In the genomic region with DNA sequence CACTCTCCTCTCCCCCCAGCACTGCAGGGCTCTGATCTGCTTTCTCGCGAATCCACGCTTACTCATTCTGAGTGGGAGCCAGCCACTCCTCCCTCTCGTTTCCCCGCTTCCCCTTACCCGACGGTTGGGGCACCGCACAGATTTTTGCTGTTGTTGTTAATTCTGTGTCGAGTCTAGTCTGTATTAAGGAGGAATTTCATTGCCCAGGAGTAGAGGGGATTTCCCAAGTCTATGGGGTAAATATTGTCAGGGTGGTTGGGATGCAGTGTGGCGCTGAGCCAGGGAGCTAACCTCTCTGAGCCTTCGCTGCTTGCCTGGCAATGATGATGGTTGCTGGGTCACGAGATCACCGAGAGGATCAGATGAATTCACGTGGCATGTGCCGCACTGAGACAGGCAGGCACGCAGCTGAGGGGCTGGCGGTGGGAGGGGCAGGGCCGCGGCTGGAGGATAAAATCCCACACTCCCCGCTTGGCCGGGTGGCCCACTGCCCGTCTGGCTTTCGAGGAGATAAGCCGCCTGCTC, we compare ENCODE assay signal across 8 cellular contexts. TPM values are rescaled to one million over a fixed set of nuclear protein-coding genes. Genes with fewer than 3 reads are reported as not detected.
DNase-seq lines count a peak whose midpoint lies in the region; ATAC-seq and TF ChIP-seq lines count a peak whose summit lies in the region.

No MANE protein-coding gene starts in this region.

- no peaks in the 10 kb centered on the region for H3K36me3 ChIP-seq in osteoblast (ENCODE audit: insufficient read depth, low read length)

- DNase-seq in AG08396 (ENCODE audit: low spot score) (peak; percentile 69), NCI-H2171 treated with DMSO at 0.1 percent for 48 hours (lab: John Stamatoyannopoulos, UW) (peak; percentile 72), endothelial cell (ENCODE audit: low spot score) (no peak), osteoblast (ENCODE audit: insufficient read length, low spot score, missing footprints) (peak; percentile 85), GDM1 (lab: John Stamatoyannopoulos, UW) (no peak), GM13977 (ENCODE audit: low spot score) (no peak)
- DNase-seq in central memory CD4-positive, alpha-beta T cell = no peak
- no peak for DNase-seq in naive thymus-derived CD8-positive, alpha-beta T cell

- peak overlapping the region; percentile 13 for H3K27ac Mint-ChIP-seq in endothelial cell (ENCODE audit: unreplicated experiment)
- peak overlapping the region in 3 of 10 donors; percentile 11 to 61 (median 56) for H3K27ac Mint-ChIP-seq in naive thymus-derived CD8-positive, alpha-beta T cell

- H3K36me3 Mint-ChIP-seq in endothelial cell (ENCODE audit: low read depth, unreplicated experiment) = no peaks in the 10 kb centered on the region
- peaks cover 0 to 4% (median 4%) of the 10 kb centered on the region in 3 donors for H3K36me3 Mint-ChIP-seq in naive thymus-derived CD8-positive, alpha-beta T cell

- peaks cover 10% of the 10 kb centered on the region for H3K27me3 Mint-ChIP-seq in endothelial cell (ENCODE audit: unreplicated experiment)
- H3K27me3 Mint-ChIP-seq in naive thymus-derived CD8-positive, alpha-beta T cell = no peaks in the 10 kb centered on the region

- H3K4me1 ChIP-seq in osteoblast (ENCODE audit: insufficient read depth, low read length) = peaks cover 52% of the 10 kb centered on the region

- peak overlapping the region; percentile 60 for H3K27ac ChIP-seq in osteoblast (ENCODE audit: low read depth, low read length)

- peaks cover 16% of the 10 kb centered on the region for H3K4me1 Mint-ChIP-seq in endothelial cell (ENCODE audit: unreplicated experiment)
- H3K4me1 Mint-ChIP-seq in naive thymus-derived CD8-positive, alpha-beta T cell = peaks cover 34 to 85% (median 69%) of the 10 kb centered on the region in 4 donors

- no peak overlapping the region for H2AFZ ChIP-seq in osteoblast (ENCODE audit: low read length)

- POLR2A ChIA-PET in naive thymus-derived CD8-positive, alpha-beta T cell (lab: Charles Lee) = no interaction called here

- H3K4me3 ChIP-seq in osteoblast (ENCODE audit: insufficient read depth, low read length) = no peak overlapping the region

- H3K79me2 ChIP-seq in osteoblast (ENCODE audit: insufficient read depth, low read length) = peaks cover 96% of the 10 kb centered on the region

- H4K20me1 ChIP-seq in osteoblast (ENCODE audit: insufficient read depth, low read length) = peaks cover 74% of the 10 kb centered on the region

- ATAC-seq in naive thymus-derived CD8-positive, alpha-beta T cell = no peak

- no peaks in the 10 kb centered on the region for H3K9me3 Mint-ChIP-seq in endothelial cell (ENCODE audit: unreplicated experiment)
- no peaks in the 10 kb centered on the region for H3K9me3 Mint-ChIP-seq in naive thymus-derived CD8-positive, alpha-beta T cell

- TF ChIP-seq CTCF in endothelial cell (IDR thresholded peaks at IDR 0.05; ENCODE audit: unreplicated experiment) (no peak), osteoblast (IDR thresholded peaks at IDR 0.05; ENCODE audit: extremely low read depth, low read depth, low read length) (no peak), GM13977 (IDR thresholded peaks at IDR 0.05; ENCODE audit: extremely low read depth, insufficient read depth, missing control alignments) (no peak)

- peak overlapping the region; percentile 42 for H3K4me2 ChIP-seq in osteoblast (ENCODE audit: insufficient read depth, low read length)

- in situ Hi-C loops in GM13977 (cut with MboI; ENCODE audit: low pct_unique_long_range_greater_than_20kb, low sequenced_read_pairs, unreplicated experiment) = no loop called here

- H3K27me3 ChIP-seq in osteoblast (ENCODE audit: insufficient read depth, low read length) = no peaks in the 10 kb centered on the region

- H3K4me3 Mint-ChIP-seq in endothelial cell (ENCODE audit: unreplicated experiment) = no peak overlapping the region
- H3K4me3 Mint-ChIP-seq in naive thymus-derived CD8-positive, alpha-beta T cell = peak overlapping the region in 1 of 10 donors; percentile 39

- no peaks in the 10 kb centered on the region for H3K9me3 ChIP-seq in osteoblast (ENCODE audit: low read depth, low read length)

RNA-seq across cellular contexts. Expression of a gene that starts 18.5 kb away (rescaled TPM):
- total RNA-seq in endothelial cell (ENCODE audit: unreplicated experiment) (132 TPM), osteoblast (45.2 and 47.1 TPM in 2 replicates)
- total RNA-seq in naive thymus-derived CD8-positive, alpha-beta T cell = 10 to 100 TPM; 86.3 to 86.7 TPM
- 10 to 100 TPM in 1 of 3 donors, 1 to 10 TPM in 2; 2.3 to 18.7 (median 3.5) TPM for polyA plus RNA-seq in naive thymus-derived CD8-positive, alpha-beta T cell

Comparison
In these comparisons a context has a peak if more than half of its experiments do, and no peak if none do; other contexts are left out.
1. DNase-seq: peak in AG08396 (single experiment), NCI-H2171 treated with DMSO at 0.1 percent for 48 hours (single experiment) and osteoblast (single experiment); none in endothelial cell (single experiment), GDM1 (single experiment), central memory CD4-positive, alpha-beta T cell (single experiment), GM13977 (single experiment) and naive thymus-derived CD8-positive, alpha-beta T cell (0 of 10).